ENCODE assay signal across 8 cellular contexts in the genomic region with DNA sequence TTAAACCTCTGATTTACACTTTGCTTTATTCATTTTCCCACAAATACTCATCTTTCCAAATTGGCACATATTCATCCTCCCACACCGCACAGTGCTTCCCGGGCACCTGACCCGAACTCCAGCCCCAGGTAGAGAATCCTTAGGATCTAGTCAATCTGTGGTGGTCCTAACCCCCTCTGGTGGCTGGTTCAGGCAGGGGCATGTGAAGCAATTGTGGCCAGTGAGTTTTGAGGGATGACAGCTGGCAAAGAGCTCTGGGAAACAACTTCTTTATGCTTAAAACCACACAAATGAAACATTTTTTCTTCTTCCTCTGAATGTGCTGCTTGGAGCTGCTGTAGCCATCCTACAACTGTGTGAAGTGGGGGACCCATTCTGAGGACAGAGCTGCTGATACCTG. TPM values are rescaled to one million over a fixed set of nuclear protein-coding genes. Genes with fewer than 3 reads are reported as not detected.
DNase-seq lines count a peak whose midpoint lies in the region; ATAC-seq and TF ChIP-seq lines count a peak whose summit lies in the region.

No MANE protein-coding gene starts in this region.

- CTCF ChIA-PET in AG04449 (lab: Yijun Ruan, JAX): interaction anchor here (0.7 to 4.2 kb wide), 8 partner anchors 9 to 190 kb away, joined by 3 to 18 read pairs (median 4); no protein-coding TSS in a partner anchor

- H3K79me2 ChIP-seq in hepatocyte: peaks cover 46% of the 10 kb centered on the region

- POLR2A ChIA-PET in AG04449 (lab: Yijun Ruan, JAX): no interaction called here

- no peak overlapping the region for H3K27ac ChIP-seq in hepatocyte

- DNase-seq in AG04449 (ENCODE audit: low read depth, low spot score) (no peak), SK-MEL-5 (ENCODE audit: low read depth, low spot score) (peak; percentile 41), hepatocyte (ENCODE audit: low spot score) (no peak), NCI-H2107 (lab: John Stamatoyannopoulos, UW) (no peak), T1000 (lab: John Stamatoyannopoulos, UW) (no peak)

- H4K20me1 ChIP-seq in hepatocyte (ENCODE audit: insufficient read depth, poor library complexity, severe bottlenecking): peaks cover 23% of the 10 kb centered on the region

- ATAC-seq in GM19397 (IDR thresholded peaks at IDR 0.05; ENCODE audit: unreplicated experiment) (no peak), GM19035 (IDR thresholded peaks at IDR 0.05; ENCODE audit: unreplicated experiment) (no peak)

- no peaks in the 10 kb centered on the region for H3K27me3 ChIP-seq in hepatocyte

- no peaks in the 10 kb centered on the region for H3K9me3 ChIP-seq in hepatocyte (ENCODE audit: low read depth)

- H3K4me1 ChIP-seq in hepatocyte (ENCODE audit: insufficient read depth): no peaks in the 10 kb centered on the region

- no peak overlapping the region for H3K4me2 ChIP-seq in hepatocyte

- TF ChIP-seq CTCF in AG04449 (IDR thresholded peaks at IDR 0.05; ENCODE audit: insufficient read depth, low read length, missing control alignments) (peak; percentile 53), GM12874 (IDR thresholded peaks at IDR 0.05; ENCODE audit: insufficient read depth, low read depth, low read length) (peak; percentile 64), hepatocyte (IDR thresholded peaks at IDR 0.05; ENCODE audit: poor library complexity) (peak; percentile 61)

- H3K4me3 ChIP-seq in AG04449 (ENCODE audit: low read depth, low read length) (no peak overlapping the region), hepatocyte (no peak overlapping the region)

- H3K9me2 ChIP-seq in hepatocyte (replicated peaks; ENCODE audit: insufficient read depth): no peaks in the 10 kb centered on the region

- WGBS in hepatocyte (ENCODE audit: low lambda C conversion rate, missing lambda C conversion rate): 63% methylated on average over 3 of the region's 3 CpGs

- in situ Hi-C loops in SK-MEL-5 (cut with HindIII; ENCODE audit: low pct_unique_long_range_greater_than_20kb, low sequenced_read_pairs): no loop called here

- H3K36me3 ChIP-seq in hepatocyte (replicated peaks; ENCODE audit: insufficient read depth, low read depth): no peaks in the 10 kb centered on the region

- H2AFZ ChIP-seq in hepatocyte: no peak overlapping the region

RNA-seq across cellular contexts. Expression of gene ELOVL5, which starts 54.7 kb away (rescaled TPM):
- total RNA-seq in SK-MEL-5 (2014; rRNA removed; shearing (Covaris generic)): 42.9 and 50.6 TPM in 2 replicates
- polyA plus RNA-seq in SK-MEL-5 (2015; cell fraction: cytosol; rRNA removed): 40.4 and 60.5 TPM in 2 replicates
- polyA plus RNA-seq in SK-MEL-5 (2015; cell fraction: nucleus; rRNA removed): 69.1 and 86.1 TPM in 2 replicates
- 144 and 158 TPM in 2 replicates for total RNA-seq in hepatocyte
- 156 and 164 TPM in 2 replicates for polyA plus RNA-seq in hepatocyte
